26 cellular contexts compared by ENCODE assay signal in the genomic region with DNA sequence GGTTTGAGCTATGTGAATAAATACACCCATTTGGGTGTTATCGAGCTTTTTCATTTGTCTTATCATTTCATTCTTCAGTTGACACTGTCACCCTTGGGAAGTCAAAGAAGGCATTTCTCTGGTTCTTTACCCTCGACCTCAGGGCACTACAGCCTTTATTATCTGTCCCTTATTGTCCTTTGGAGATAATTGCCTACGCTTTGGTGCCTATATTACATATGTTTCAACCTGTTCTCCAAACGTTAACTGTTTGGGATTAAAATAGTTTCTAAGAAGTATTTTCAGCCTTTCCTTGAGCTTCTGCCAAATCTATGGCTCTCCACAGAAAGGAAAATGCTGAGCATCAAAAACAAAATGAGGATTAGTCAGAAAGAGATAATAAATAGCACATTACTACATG.
"Had no signal": no experiment of that assay in that cellular context is flagged by ENCODE, and none has a peak within 500 bp of the region (broad histone marks: within the 10 kb centered on the region; RNA-seq: fewer than 3 reads in every experiment).

No MANE protein-coding gene starts in this region.

- H3K4me3 ChIP-seq: adrenal gland, breast epithelium, SJSA1 had no signal

- H3K36me3 ChIP-seq: adrenal gland, breast epithelium, SJSA1 had no signal

- H3K36me3 Mint-ChIP-seq: activated naive CD4-positive, alpha-beta T cell treated with anti-CD3 and anti-CD28 coated beads, Interleukin-2, amount 10 ng/mL, durations not matched to agents 7 days and 5 days; activated naive CD8-positive, alpha-beta T cell treated with anti-CD3 and anti-CD28 coated beads, Interleukin-2, amount 10 ng/mL, durations not matched to agents 7 days and 5 days had no signal

- H3K4me1 ChIP-seq: adrenal gland, breast epithelium, SJSA1 had no signal

- H3K4me1 Mint-ChIP-seq: activated naive CD4-positive, alpha-beta T cell treated with anti-CD3 and anti-CD28 coated beads, Interleukin-2, amount 10 ng/mL, durations not matched to agents 7 days and 5 days; activated naive CD8-positive, alpha-beta T cell treated with anti-CD3 and anti-CD28 coated beads, Interleukin-2, amount 10 ng/mL, durations not matched to agents 7 days and 5 days; T-helper 17 cell had no signal

- H3K27me3 ChIP-seq: adrenal gland, breast epithelium, SJSA1 had no signal

- H3K9me3 ChIP-seq: adrenal gland, breast epithelium, SJSA1 had no signal

- H3K27me3 Mint-ChIP-seq: activated CD8-positive, alpha-beta T cell treated with anti-CD3 and anti-CD28 coated beads for 36 hours; activated naive CD4-positive, alpha-beta T cell treated with anti-CD3 and anti-CD28 coated beads, Interleukin-2, amount 10 ng/mL, durations not matched to agents 7 days and 5 days; activated naive CD8-positive, alpha-beta T cell treated with anti-CD3 and anti-CD28 coated beads, Interleukin-2, amount 10 ng/mL, durations not matched to agents 7 days and 5 days; T-helper 17 cell had no signal

- H3K9ac ChIP-seq: KMS-11 had no signal

- ATAC-seq: activated CD4-positive, CD25-positive, alpha-beta regulatory T cell treated with anti-CD3 and anti-CD28 coated beads, Interleukin-2, amount 50 U/mL, for 24 hours; activated CD8-positive, alpha-beta T cell treated with anti-CD3 and anti-CD28 coated beads for 36 hours; activated T-cell treated with anti-CD3 and anti-CD28 coated beads, Interleukin-2, amount 50 U/mL, for 72 hours; PC-3; T-helper 17 cell had no signal

- DNase-seq: activated CD4-positive, alpha-beta T cell treated with anti-CD3 and anti-CD28 coated beads for 4 hours; activated CD8-positive, alpha-beta memory T cell treated with anti-CD3 and anti-CD28 coated beads, Interleukin-2, amount 50 U/mL, for 4 hours; activated CD8-positive, alpha-beta T cell treated with anti-CD3 and anti-CD28 coated beads for 36 hours; activated gamma-delta T cell treated with Interleukin-2 at 50 U/mL for 16 hours; activated naive CD4-positive, alpha-beta T cell treated with anti-CD3 and anti-CD28 coated beads, Interleukin-2, amount 10 ng/mL, durations not matched to agents 7 days and 5 days; activated naive CD8-positive, alpha-beta T cell treated with anti-CD3 and anti-CD28 coated beads, Interleukin-2, amount 10 ng/mL, durations not matched to agents 7 days and 5 days; activated T-cell treated with anti-CD3 and anti-CD28 coated beads, Interleukin-2, amount 50 U/mL, for 72 hours; adrenal gland; aorta; caudate nucleus; NCI-H1092; NCI-H1436; NCI-H1694 treated with DMSO at 0.1 percent for 48 hours; NCI-H2029 treated with DMSO at 0.1 percent for 48 hours; NCI-H345; NCI-H510A; NCI-H69; PC-3; SHP77; T-helper 17 cell; T-helper 9 cell had no signal

- H3K27ac ChIP-seq: adrenal gland, breast epithelium, KMS-11, SJSA1 had no signal

- H3K27ac Mint-ChIP-seq: activated CD8-positive, alpha-beta T cell treated with anti-CD3 and anti-CD28 coated beads for 36 hours; activated naive CD4-positive, alpha-beta T cell treated with anti-CD3 and anti-CD28 coated beads, Interleukin-2, amount 10 ng/mL, durations not matched to agents 7 days and 5 days; activated naive CD8-positive, alpha-beta T cell treated with anti-CD3 and anti-CD28 coated beads, Interleukin-2, amount 10 ng/mL, durations not matched to agents 7 days and 5 days; activated T-cell treated with anti-CD3 and anti-CD28 coated beads, Interleukin-2, amount 50 U/mL, for 72 hours; activated T-helper 2 cell treated with anti-CD3 and anti-CD28 coated beads, Interferon-gamma antibody, Interleukin-2, Interleukin-4, amounts not matched to agents 10 μg/mL and 5 μg/mL and 100 μg/mL, durations not matched to agents 14 hours and 24 hours and 36 hours; T-helper 17 cell had no signal

- H3K4me2 ChIP-seq: KMS-11 had no signal

- H3K4me3 Mint-ChIP-seq: activated CD8-positive, alpha-beta T cell treated with anti-CD3 and anti-CD28 coated beads for 36 hours; activated naive CD4-positive, alpha-beta T cell treated with anti-CD3 and anti-CD28 coated beads, Interleukin-2, amount 10 ng/mL, durations not matched to agents 7 days and 5 days; activated naive CD8-positive, alpha-beta T cell treated with anti-CD3 and anti-CD28 coated beads, Interleukin-2, amount 10 ng/mL, durations not matched to agents 7 days and 5 days; activated T-cell treated with anti-CD3 and anti-CD28 coated beads, Interleukin-2, amount 50 U/mL, for 72 hours; T-helper 17 cell had no signal
